Comparison of ENCODE assay signal across 12 cellular contexts in the genomic region with DNA sequence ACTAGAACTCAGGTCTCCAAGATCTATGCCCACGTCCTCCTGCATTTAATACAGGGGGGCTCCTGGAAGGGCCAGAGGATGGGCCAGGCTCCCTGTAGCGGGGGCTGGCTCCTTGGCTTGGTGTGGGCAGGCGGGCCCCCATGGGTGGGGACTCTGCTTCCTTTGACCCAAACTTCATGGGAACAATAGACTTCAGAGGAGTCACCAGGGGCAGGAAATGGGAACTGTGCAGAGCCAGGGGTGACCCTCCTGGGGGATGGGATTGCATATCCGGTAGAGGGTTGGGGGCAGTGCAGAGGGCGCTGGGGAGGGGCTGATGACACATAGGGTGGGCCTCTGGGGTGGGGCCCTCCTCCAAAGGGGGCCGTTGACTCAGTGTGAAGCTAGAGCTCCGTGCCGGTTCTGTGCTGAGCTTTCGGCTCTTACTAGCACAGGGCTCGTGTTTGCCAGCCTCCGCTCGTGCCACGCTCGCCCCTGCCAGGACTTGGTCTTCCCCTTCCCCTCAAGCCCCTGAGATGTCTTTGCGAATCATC. TPM values are rescaled to one million over a fixed set of nuclear protein-coding genes. Genes with fewer than 3 reads are reported as not detected.
DNase-seq lines count a peak whose midpoint lies in the region; ATAC-seq and TF ChIP-seq lines count a peak whose summit lies in the region.
"Had no signal": no experiment of that assay in that cellular context is flagged by ENCODE, and none has a peak within 500 bp of the region (broad histone marks: within the 10 kb centered on the region; RNA-seq: fewer than 3 reads in every experiment).

No MANE protein-coding gene starts in this region.

- TF ChIP-seq POLR2A in esophagus squamous epithelium (IDR thresholded peaks at IDR 0.05) = no peak

- H3K4me1 ChIP-seq in esophagus squamous epithelium (peaks cover 13 to 41% (median 17%) of the 10 kb centered on the region in 3 donors), left lung (peaks cover 3 to 5% of the 10 kb centered on the region in 2 donors), smooth muscle cell (ENCODE audit: low read depth) (peaks cover 30% of the 10 kb centered on the region)

- H3F3A ChIP-seq in smooth muscle cell (ENCODE audit: low read depth) = peaks cover 18% of the 10 kb centered on the region

- H3K9me3 ChIP-seq in MG63 (no peaks in the 10 kb centered on the region), esophagus squamous epithelium (no peaks in the 10 kb centered on the region), left lung (no peaks in the 10 kb centered on the region), smooth muscle cell (replicated peaks; ENCODE audit: low read depth) (no peaks in the 10 kb centered on the region)
- H3K9me3 ChIP-seq: thoracic aorta had no signal

- peaks cover under 1% of the 10 kb centered on the region for H3K36me3 ChIP-seq in MG63
- H3K36me3 ChIP-seq in esophagus squamous epithelium = no peaks in the 10 kb centered on the region
- H3K36me3 ChIP-seq in left lung = no peaks in the 10 kb centered on the region
- H3K36me3 ChIP-seq in smooth muscle cell (ENCODE audit: low read depth) = no peaks in the 10 kb centered on the region
- H3K36me3 ChIP-seq: thoracic aorta had no signal

- H3K27ac ChIP-seq in esophagus squamous epithelium = peak overlapping the region in 3 of 4 donors; percentile 20 to 67 (median 54)
- peak overlapping the region; percentile 30 to 74 for H3K27ac ChIP-seq in left lung
- no peak overlapping the region for H3K27ac ChIP-seq in smooth muscle cell (ENCODE audit: low read depth)

- ATAC-seq in left lung = no peak
- ATAC-seq in HG03354 (IDR thresholded peaks at IDR 0.05; ENCODE audit: poor library complexity, severe bottlenecking, unreplicated experiment) = no peak
- no peak for ATAC-seq in GM21381 (IDR thresholded peaks at IDR 0.05; ENCODE audit: unreplicated experiment)
- ATAC-seq in GM21737 (IDR thresholded peaks at IDR 0.05; ENCODE audit: unreplicated experiment) = no peak

- H3K4me2 ChIP-seq in smooth muscle cell = peak overlapping the region; percentile 79

- intact Hi-C loops in esophagus squamous epithelium (cut with DNase I) = no loop called here
- intact Hi-C loops in left lung (cut with DNase I) = no loop called here

- WGBS in esophagus squamous epithelium, 2 donors = 55 to 75% methylated on average over 5 to 10 of the region's 15 CpGs
- 32% methylated on average over 9 of the region's 15 CpGs for WGBS in smooth muscle cell (ENCODE audit: low lambda C conversion rate)

- H4K20me1 ChIP-seq in smooth muscle cell (ENCODE audit: low read depth) = peaks cover 43% of the 10 kb centered on the region

- no peak overlapping the region; the same call in 1 of the 2 replicates for H3K4me3 ChIP-seq in MG63
- peak overlapping the region in 1 of 4 donors; percentile 32 for H3K4me3 ChIP-seq in esophagus squamous epithelium
- no peak overlapping the region for H3K4me3 ChIP-seq in left lung
- H3K4me3 ChIP-seq in smooth muscle cell = no peak overlapping the region
- H3K4me3 ChIP-seq: thoracic aorta had no signal

- no peak overlapping the region for H3K9ac ChIP-seq in smooth muscle cell (ENCODE audit: low read depth)

- no peaks in the 10 kb centered on the region for H3K27me3 ChIP-seq in MG63
- H3K27me3 ChIP-seq in esophagus squamous epithelium = peaks cover 0 to 30% (median 0%) of the 10 kb centered on the region in 4 donors
- H3K27me3 ChIP-seq in left lung = peaks cover 0 to 47% of the 10 kb centered on the region in 2 donors
- no peaks in the 10 kb centered on the region for H3K27me3 ChIP-seq in smooth muscle cell (ENCODE audit: low read depth)

- peak; percentile 76 for DNase-seq in MG63
- DNase-seq in esophagus squamous epithelium (lab: John Stamatoyannopoulos, UW) = no peak
- DNase-seq in left lung = no peak
- DNase-seq in smooth muscle cell (lab: John Stamatoyannopoulos, UW; ENCODE audit: unreplicated experiment) = no peak
- DNase-seq in ureter (ENCODE audit: low spot score) = no peak
- DNase-seq: CD4-positive, CD25-positive, alpha-beta regulatory T cell; effector CD4-positive, alpha-beta T cell; nucleus accumbens had no signal

- H3K79me2 ChIP-seq in smooth muscle cell (ENCODE audit: low read depth) = peaks cover 22% of the 10 kb centered on the region

- H2AFZ ChIP-seq in smooth muscle cell (ENCODE audit: low read depth) = no peak overlapping the region

- TF ChIP-seq CTCF in esophagus squamous epithelium (IDR thresholded peaks at IDR 0.05) (no peak), left lung (IDR thresholded peaks at IDR 0.05) (no peak), smooth muscle cell (IDR thresholded peaks at IDR 0.05; ENCODE audit: borderline replicate concordance, insufficient read depth, poor library complexity, severe bottlenecking) (no peak)

RNA-seq across cellular contexts. Expression of a gene that starts 4.6 kb away (rescaled TPM):
- 3.3 and 30.8 TPM in 2 replicates for total RNA-seq in MG63 (2014; rRNA removed; shearing (Covaris generic); ENCODE audit: low replicate concordance)
- 10 to 100 TPM; 10.7 to 16.6 (median 13.5) TPM for total RNA-seq in esophagus squamous epithelium
- total RNA-seq in left lung = 10 to 100 TPM; 21.8 to 34.1 TPM
- 12.0 and 14.3 TPM in 2 replicates for total RNA-seq in smooth muscle cell
- polyA plus RNA-seq in smooth muscle cell = 12.0 and 12.7 TPM in 2 replicates
- 15.8 TPM for total RNA-seq in ureter
- total RNA-seq: CD4-positive, CD25-positive, alpha-beta regulatory T cell had no signal
- polyA plus RNA-seq: CD4-positive, CD25-positive, alpha-beta regulatory T cell had no signal
